8 cellular contexts compared by ENCODE assay signal in the genomic region with DNA sequence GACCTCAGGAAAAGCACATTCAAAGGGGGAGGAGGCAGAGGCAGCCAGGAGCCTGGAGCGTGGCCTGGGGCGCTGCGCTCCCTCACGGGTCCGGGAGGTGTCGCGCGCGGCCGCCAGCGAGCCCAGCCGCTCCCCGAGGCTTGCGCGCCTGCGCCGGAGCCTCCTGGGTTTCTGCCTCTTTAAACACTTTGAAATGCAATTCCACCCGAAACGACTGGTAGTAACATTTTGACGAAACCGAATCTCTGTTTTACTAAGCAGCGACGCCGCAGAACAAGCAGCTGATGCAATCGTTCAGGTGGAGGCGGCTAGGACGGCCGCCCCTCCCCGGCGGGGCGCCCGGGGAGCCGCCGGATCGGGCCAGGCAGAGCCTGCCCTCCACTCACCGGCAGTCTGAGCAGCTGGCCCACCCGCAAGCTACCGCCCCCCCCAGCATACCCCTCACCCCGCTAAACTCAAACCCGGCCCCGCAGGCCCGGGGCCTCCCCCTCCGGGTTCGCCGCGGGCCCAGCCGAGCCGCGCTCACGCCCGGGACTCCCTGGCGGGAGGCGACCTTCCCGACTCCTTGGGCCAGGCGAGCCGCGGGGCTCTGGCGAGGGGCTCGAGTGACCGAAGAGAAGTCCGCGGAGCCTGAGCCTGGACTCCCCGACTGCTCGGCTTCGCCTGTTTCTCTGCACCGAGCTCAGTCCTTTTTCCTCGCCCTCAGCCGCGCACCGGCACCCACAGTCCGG. TPM values are rescaled to one million over a fixed set of nuclear protein-coding genes. Genes with fewer than 3 reads are reported as not detected.
DNase-seq lines count a peak whose midpoint lies in the region; ATAC-seq, FAIRE-seq and TF ChIP-seq lines count a peak whose summit lies in the region.

No MANE protein-coding gene starts in this region.

- H3K9me3 ChIP-seq in A549, result no peaks in the 10 kb centered on the region

- no peak for TF ChIP-seq POLR2A in A549 (IDR thresholded peaks at IDR 0.05; ENCODE audit: low read length)

- FAIRE-seq in A549 (lab: Jason Lieb, UNC), result no peak

- DNase-seq in A549 (ENCODE audit: low read depth in 1 of 2, low spot score in 1 of 2), result peak; percentile 38 to 70
- peak; percentile 48 for DNase-seq in NCI-H510A (lab: John Stamatoyannopoulos, UW)
- peak; percentile 88 for DNase-seq in activated CD8-positive, alpha-beta memory T cell treated with anti-CD3 and anti-CD28 coated beads, Interleukin-2, amount 10 ng/mL, durations not matched to agents 7 days and 5 days
- peak; percentile 88 for DNase-seq in endothelial cell (ENCODE audit: low spot score)
- peak; percentile 76 to 88 for DNase-seq in mesothelial cell of epicardium (ENCODE audit: low spot score in 2 of 2, unreplicated experiment in 2 of 2)
- DNase-seq in stimulated activated CD8-positive, alpha-beta memory T cell treated with anti-CD3 and anti-CD28 coated beads, Interleukin-12 subunit alpha, Interleukin-12 subunit beta, amount 100 ng/mL, for 4 hours (ENCODE audit: low read depth), result peak; percentile 63

- whole genome bisulfite sequencing in A549 (ENCODE audit: missing lambda C conversion rate), result 6% methylated on average over 47 of the region's 71 CpGs

- ATAC-seq in A549, result peak; percentile 76 to 84
- peak; percentile 93 for ATAC-seq in GM18519 (IDR thresholded peaks at IDR 0.05; ENCODE audit: low FRiP score, unreplicated experiment)
- ATAC-seq in HG03064 (IDR thresholded peaks at IDR 0.05; ENCODE audit: low read depth, unreplicated experiment), result peak; percentile 97
- ATAC-seq in activated CD8-positive, alpha-beta memory T cell treated with anti-CD3 and anti-CD28 coated beads, Interleukin-2, amount 10 ng/mL, durations not matched to agents 7 days and 5 days, result peak; percentile 92

- CTCF ChIA-PET in A549 (lab: Yijun Ruan, JAX), result interaction anchor here (0.5 to 2.4 kb wide), 13 partner anchors 9 to 500 kb away, joined by 3 to 13 read pairs (median 3); no protein-coding TSS in a partner anchor
- CTCF ChIA-PET in activated CD8-positive, alpha-beta memory T cell treated with anti-CD3 and anti-CD28 coated beads, Interleukin-2, amount 10 ng/mL, durations not matched to agents 7 days and 5 days (lab: Charles Lee), result interaction anchor here (0.6 to 2.4 kb wide), 22 partner anchors 11 to 653 kb away, joined by 3 to 22 read pairs (median 3); partner anchors contain the start of gene RAB18

- TF ChIP-seq CTCF in A549 (IDR thresholded peaks at IDR 0.05), result peak; percentile 68
- peak; percentile 60 for TF ChIP-seq CTCF in endothelial cell (IDR thresholded peaks at IDR 0.05; ENCODE audit: unreplicated experiment)
- peak; percentile 60 for TF ChIP-seq CTCF in mesothelial cell of epicardium (IDR thresholded peaks at IDR 0.05; ENCODE audit: unreplicated experiment)

- H3K9me3 Mint-ChIP-seq in activated CD8-positive, alpha-beta memory T cell treated with anti-CD3 and anti-CD28 coated beads, Interleukin-2, amount 10 ng/mL, durations not matched to agents 7 days and 5 days (ENCODE audit: low read depth), result no peaks in the 10 kb centered on the region
- H3K9me3 Mint-ChIP-seq in endothelial cell (ENCODE audit: unreplicated experiment) (no peaks in the 10 kb centered on the region), mesothelial cell of epicardium (no peaks in the 10 kb centered on the region)

- TF ChIP-seq RAD21 in A549 (conservative IDR thresholded peaks at IDR 0.05 in 1 of 2, IDR thresholded peaks at IDR 0.05 in 1 of 2), result peak; percentile 52 to 70; a peak in 4 of 5 replicates

- H3K27me3 Mint-ChIP-seq in activated CD8-positive, alpha-beta memory T cell treated with anti-CD3 and anti-CD28 coated beads, Interleukin-2, amount 10 ng/mL, durations not matched to agents 7 days and 5 days, result peaks cover 73% of the 10 kb centered on the region
- H3K27me3 Mint-ChIP-seq in endothelial cell (ENCODE audit: unreplicated experiment), result peaks cover 26% of the 10 kb centered on the region
- peaks cover 89% of the 10 kb centered on the region for H3K27me3 Mint-ChIP-seq in mesothelial cell of epicardium (ENCODE audit: low read depth)

- TF ChIP-seq EP300 in A549 (IDR thresholded peaks at IDR 0.05), result no peak

- no peak overlapping the region for H3K27ac Mint-ChIP-seq in activated CD8-positive, alpha-beta memory T cell treated with anti-CD3 and anti-CD28 coated beads, Interleukin-2, amount 10 ng/mL, durations not matched to agents 7 days and 5 days
- H3K27ac Mint-ChIP-seq in endothelial cell (ENCODE audit: unreplicated experiment) (no peak overlapping the region), mesothelial cell of epicardium (no peak overlapping the region)

- peaks cover 4% of the 10 kb centered on the region for H3K36me3 Mint-ChIP-seq in activated CD8-positive, alpha-beta memory T cell treated with anti-CD3 and anti-CD28 coated beads, Interleukin-2, amount 10 ng/mL, durations not matched to agents 7 days and 5 days
- peaks cover 4% of the 10 kb centered on the region for H3K36me3 Mint-ChIP-seq in endothelial cell (ENCODE audit: low read depth, unreplicated experiment)
- no peaks in the 10 kb centered on the region for H3K36me3 Mint-ChIP-seq in mesothelial cell of epicardium

- peak overlapping the region; percentile 68 to 84; a peak in 5 of 6 replicates for H3K27ac ChIP-seq in A549

- POLR2A ChIA-PET in A549 (lab: Yijun Ruan, JAX), result no interaction called here

- peak overlapping the region; percentile 93 for H3K4me2 ChIP-seq in A549

- H3K4me3 ChIP-seq in A549, result peak overlapping the region; percentile 64

- peaks cover 33% of the 10 kb centered on the region for H3K4me1 ChIP-seq in A549

- peak overlapping the region; percentile 58 for H3K4me3 Mint-ChIP-seq in activated CD8-positive, alpha-beta memory T cell treated with anti-CD3 and anti-CD28 coated beads, Interleukin-2, amount 10 ng/mL, durations not matched to agents 7 days and 5 days
- H3K4me3 Mint-ChIP-seq in endothelial cell (ENCODE audit: unreplicated experiment) (peak overlapping the region; percentile 83), mesothelial cell of epicardium (peak overlapping the region; percentile 62)

- H3K4me1 Mint-ChIP-seq in activated CD8-positive, alpha-beta memory T cell treated with anti-CD3 and anti-CD28 coated beads, Interleukin-2, amount 10 ng/mL, durations not matched to agents 7 days and 5 days, result peaks cover 36% of the 10 kb centered on the region
- H3K4me1 Mint-ChIP-seq in endothelial cell (ENCODE audit: unreplicated experiment) (peaks cover 23% of the 10 kb centered on the region), mesothelial cell of epicardium (peaks cover 28% of the 10 kb centered on the region)

TF ChIP-seq in A549, 52 proteins besides CTCF, POLR2A, EP300 and RAD21:
- TF ChIP-seq SMC3 (IDR thresholded peaks at IDR 0.05) (peak; percentile 64), TP53 (CRISPR knock-in tag; IDR thresholded peaks at IDR 0.05) (no peak)
- TF ChIP-seq, protein P1, sequence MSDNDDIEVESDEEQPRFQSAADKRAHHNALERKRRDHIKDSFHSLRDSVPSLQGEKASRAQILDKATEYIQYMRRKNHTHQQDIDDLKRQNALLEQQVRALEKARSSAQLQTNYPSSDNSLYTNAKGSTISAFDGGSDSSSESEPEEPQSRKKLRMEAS (IDR thresholded peaks at IDR 0.05), result 0 out of 2 replicates have a peak, but pooled peaks have one; percentile 10

RNA-seq across cellular contexts. Expression of gene MKX, which starts 3.3 kb away (rescaled TPM):
- polyA plus RNA-seq in A549 (2011; rRNA removed) (0.03 TPM in 1 of 2 replicates, not detected in the other), A549 (2017; fragmentation: RNase III; extraction: RNeasy Plus Mini Kit Qiagen cat#74134 plus additional on column Dnase treatment) (not detected in 3 replicates)
- polyA plus RNA-seq in A549 (2012; cell fraction: cytosol; rRNA removed), result 0.03 TPM in 1 of 2 replicates, not detected in the other
- not detected in 2 replicates for polyA plus RNA-seq in A549 (2012; cell fraction: nucleus; rRNA removed)
- 0.24 TPM in 1 of 2 replicates, not detected in the other for polyA minus RNA-seq in A549 (2011; rRNA and poly(A)+ RNA removed)
- not detected for total RNA-seq in activated CD8-positive, alpha-beta memory T cell treated with anti-CD3 and anti-CD28 coated beads, Interleukin-2, amount 10 ng/mL, durations not matched to agents 7 days and 5 days
- total RNA-seq in endothelial cell (ENCODE audit: unreplicated experiment) (0.80 TPM), mesothelial cell of epicardium (not detected in 3 replicates)

Comparison
In these comparisons a context has a peak if more than half of its experiments do, and no peak if none do; other contexts are left out.
1. Peak in every context shown above with its lines: DNase-seq, ATAC-seq, H3K4me3 ChIP-seq and H3K27ac ChIP-seq.